In genomic region chr18:79548986-79549637, GRCh38 we compare ENCODE assay signal across 16 cellular contexts.
DNase-seq lines count a peak whose midpoint lies in the region; ATAC-seq and TF ChIP-seq lines count a peak whose summit lies in the region.
"Had no signal": no experiment of that assay in that cellular context is flagged by ENCODE, and none has a peak within 500 bp of the region (broad histone marks: within the 10 kb centered on the region; RNA-seq: fewer than 3 reads in every experiment).

No MANE protein-coding gene starts in this region.

- H3K9me3 ChIP-seq in neuronal stem cell (replicated peaks in 1 of 2; ENCODE audit: control insufficient read depth in 2 of 2, insufficient read depth in 1 of 2, low read depth in 1 of 2, low read length in 2 of 2): peaks cover 0 to 4% of the 10 kb centered on the region in 2 donors
- no peaks in the 10 kb centered on the region for H3K9me3 ChIP-seq in upper lobe of left lung
- no peaks in the 10 kb centered on the region for H3K9me3 ChIP-seq in Caco-2
- no peaks in the 10 kb centered on the region for H3K9me3 ChIP-seq in SK-N-SH

- no CpG with 5 or more reads among the region's 31 CpGs for WGBS in neuronal stem cell (ENCODE audit: extremely low coverage in 2 of 2, insufficient read length in 2 of 2, insufficient replicate concordance in 1 of 2), 2 donors
- 84 to 88% methylated on average over 25 to 30 of the region's 31 CpGs for WGBS in upper lobe of left lung, 2 donors
- WGBS in SK-N-SH (ENCODE audit: low lambda C conversion rate): 6% methylated on average over 8 of the region's 31 CpGs

- no peak for TF ChIP-seq POLR2A in upper lobe of left lung (IDR thresholded peaks at IDR 0.05)

- H3K4me1 ChIP-seq in neuronal stem cell (ENCODE audit: control insufficient read depth in 2 of 2, insufficient read depth in 1 of 2, low read depth in 1 of 2, low read length in 2 of 2) (peaks cover 0 to 5% of the 10 kb centered on the region in 2 donors), upper lobe of left lung (no peaks in the 10 kb centered on the region), Caco-2 (no peaks in the 10 kb centered on the region), SK-N-SH (ENCODE audit: control insufficient read depth in 1 of 2, insufficient read depth in 2 of 2, low read depth in 1 of 2, low read length in 1 of 2) (no peaks in the 10 kb centered on the region)

- H2BK15ac ChIP-seq in neuronal stem cell (ENCODE audit: low read length): peak overlapping the region; percentile 16

- TF ChIP-seq EP300 in upper lobe of left lung (IDR thresholded peaks at IDR 0.05) (no peak), SK-N-SH (IDR thresholded peaks at IDR 0.05; ENCODE audit: borderline replicate concordance in 1 of 2, low read depth in 1 of 2, low read length in 1 of 2) (no peak)

- TF ChIP-seq CTCF in chondrocyte (IDR thresholded peaks at IDR 0.05) (no peak), upper lobe of left lung (IDR thresholded peaks at IDR 0.05) (no peak), Caco-2 (IDR thresholded peaks at IDR 0.05; ENCODE audit: insufficient read depth in 1 of 2, low read depth in 1 of 2, low read length in 1 of 2, severe bottlenecking in 1 of 2, unreplicated experiment in 1 of 2) (no peak), SK-N-SH (IDR thresholded peaks at IDR 0.05) (no peak)

- peak overlapping the region; percentile 43 for H3K23ac ChIP-seq in neuronal stem cell (ENCODE audit: low read depth, low read length, poor library complexity)

- H3K27me3 ChIP-seq in neuronal stem cell (ENCODE audit: control insufficient read depth in 3 of 3, insufficient read depth in 3 of 3, low read depth in 1 of 3, low read length in 3 of 3): no peaks in the 10 kb centered on the region
- H3K27me3 ChIP-seq in upper lobe of left lung: peaks cover 0 to 5% (median 0%) of the 10 kb centered on the region in 4 donors
- no peaks in the 10 kb centered on the region for H3K27me3 ChIP-seq in Caco-2 (replicated peaks; ENCODE audit: control insufficient read depth, insufficient read depth, low read length)
- H3K27me3 ChIP-seq in SK-N-SH (ENCODE audit: insufficient read depth): peaks cover 72% of the 10 kb centered on the region

- H3K36me3 Mint-ChIP-seq in chondrocyte (ENCODE audit: low read depth) (no peaks in the 10 kb centered on the region), Caco-2 (ENCODE audit: insufficient read depth, unreplicated experiment) (no peaks in the 10 kb centered on the region)
- no peaks in the 10 kb centered on the region for H3K36me3 Mint-ChIP-seq in stimulated activated effector memory CD8-positive, alpha-beta T cell treated with anti-CD3 and anti-CD28 coated beads, Interleukin-12 subunit alpha, Interleukin-12 subunit beta, amount 100 ng/mL, for 72 hours
- H3K36me3 Mint-ChIP-seq: IgD-negative memory B cell had no signal

- POLR2A ChIA-PET in Caco-2 (lab: Charles Lee): no interaction called here
- POLR2A ChIA-PET in SK-N-SH (lab: Yijun Ruan, JAX): no interaction called here

- no TSS peak for BruUV-seq in Caco-2 (replicated peaks; lab: Mats Ljungman, UMichigan)

- no peak overlapping the region for H3K9ac ChIP-seq in neuronal stem cell (ENCODE audit: low read depth, low read length, poor library complexity)
- H3K9ac ChIP-seq in SK-N-SH: no peak overlapping the region

- H4K8ac ChIP-seq in neuronal stem cell (ENCODE audit: low read depth, low read length): no peak overlapping the region

- H3K9me3 Mint-ChIP-seq in chondrocyte (ENCODE audit: low read depth): no peaks in the 10 kb centered on the region
- no peaks in the 10 kb centered on the region for H3K9me3 Mint-ChIP-seq in stimulated activated effector memory CD8-positive, alpha-beta T cell treated with anti-CD3 and anti-CD28 coated beads, Interleukin-12 subunit alpha, Interleukin-12 subunit beta, amount 100 ng/mL, for 72 hours
- no peaks in the 10 kb centered on the region for H3K9me3 Mint-ChIP-seq in Caco-2 (ENCODE audit: unreplicated experiment)
- H3K9me3 Mint-ChIP-seq: IgD-negative memory B cell had no signal

- peak overlapping the region; percentile 3 for H2BK5ac ChIP-seq in neuronal stem cell (ENCODE audit: low read length)

- H2AK5ac ChIP-seq in neuronal stem cell (ENCODE audit: low read depth, low read length): peak overlapping the region; percentile 96

- H4K20me1 ChIP-seq in SK-N-SH (ENCODE audit: insufficient read depth): no peaks in the 10 kb centered on the region

- DNase-seq in Right ventricle myocardium superior (peak; percentile 36), left cardiac atrium (no peak), chondrocyte (ENCODE audit: low spot score) (peak; percentile 90), neuronal stem cell (ENCODE audit: low spot score) (no peak), upper lobe of left lung (peak; percentile 14 to 69), Caco-2 (no peak), SK-N-SH (no peak)
- DNase-seq in stimulated activated effector memory CD8-positive, alpha-beta T cell treated with anti-CD3 and anti-CD28 coated beads, Interleukin-12 subunit alpha, Interleukin-12 subunit beta, amount 100 ng/mL, for 72 hours (ENCODE audit: low spot score in 2 of 2): no peak
- DNase-seq: DMS79, NCI-H1105, NCI-H2081, NCI-H2171 treated with DMSO at 0.1 percent for 48 hours, NCI-H524 treated with DMSO at 0.1 percent for 48 hours, NCI-H82 had no signal

- H3K4me2 ChIP-seq in neuronal stem cell (ENCODE audit: insufficient read depth, low read length, poor library complexity, severe bottlenecking) (no peak overlapping the region), SK-N-SH (no peak overlapping the region)

- peak overlapping the region; percentile 76 for H3K18ac ChIP-seq in neuronal stem cell (ENCODE audit: low read length)

- TF ChIP-seq RAD21 in SK-N-SH (IDR thresholded peaks at IDR 0.05; ENCODE audit: low read length): no peak

- no peak overlapping the region for H2AFZ ChIP-seq in neuronal stem cell (ENCODE audit: low read length)
- H2AFZ ChIP-seq in SK-N-SH (ENCODE audit: low read depth): no peak overlapping the region

- H4K91ac ChIP-seq in neuronal stem cell (ENCODE audit: low read depth, low read length, poor library complexity): no peak overlapping the region

- H2BK12ac ChIP-seq in neuronal stem cell (ENCODE audit: low read length): no peak overlapping the region

- no peaks in the 10 kb centered on the region for H3K79me1 ChIP-seq in neuronal stem cell (ENCODE audit: low read depth, low read length)

- H3K4me3 Mint-ChIP-seq in chondrocyte (ENCODE audit: unreplicated experiment): no peak overlapping the region
- H3K4me3 Mint-ChIP-seq in stimulated activated effector memory CD8-positive, alpha-beta T cell treated with anti-CD3 and anti-CD28 coated beads, Interleukin-12 subunit alpha, Interleukin-12 subunit beta, amount 100 ng/mL, for 72 hours: no peak overlapping the region
- no peak overlapping the region for H3K4me3 Mint-ChIP-seq in Caco-2 (ENCODE audit: unreplicated experiment)
- H3K4me3 Mint-ChIP-seq: IgD-negative memory B cell had no signal

- no peak overlapping the region for H3K27ac Mint-ChIP-seq in chondrocyte (ENCODE audit: unreplicated experiment)
- H3K27ac Mint-ChIP-seq in stimulated activated effector memory CD8-positive, alpha-beta T cell treated with anti-CD3 and anti-CD28 coated beads, Interleukin-12 subunit alpha, Interleukin-12 subunit beta, amount 100 ng/mL, for 72 hours: no peak overlapping the region
- H3K27ac Mint-ChIP-seq in Caco-2 (ENCODE audit: unreplicated experiment): no peak overlapping the region
- H3K27ac Mint-ChIP-seq: IgD-negative memory B cell had no signal

- H3K27me3 Mint-ChIP-seq in chondrocyte (ENCODE audit: low read depth) (peaks cover 9% of the 10 kb centered on the region), Caco-2 (ENCODE audit: insufficient read depth, unreplicated experiment) (no peaks in the 10 kb centered on the region)
- H3K27me3 Mint-ChIP-seq: IgD-negative memory B cell had no signal

- no peak for ATAC-seq in Right ventricle myocardium superior (ENCODE audit: poor library complexity)
- no peak for ATAC-seq in left cardiac atrium
- no peak for ATAC-seq in upper lobe of left lung (ENCODE audit: low FRiP score in 2 of 2)
- ATAC-seq in stimulated activated effector memory CD8-positive, alpha-beta T cell treated with anti-CD3 and anti-CD28 coated beads, Interleukin-12 subunit alpha, Interleukin-12 subunit beta, amount 100 ng/mL, for 72 hours: no peak
- ATAC-seq: Right ventricle myocardium inferior had no signal

- H3K4ac ChIP-seq in neuronal stem cell (ENCODE audit: low read length): no peak overlapping the region

- H3K4me3 ChIP-seq in neuronal stem cell (ENCODE audit: low read length in 2 of 2): no peak overlapping the region
- no peak overlapping the region for H3K4me3 ChIP-seq in upper lobe of left lung
- H3K4me3 ChIP-seq in Caco-2 (ENCODE audit: low read depth, low read length): no peak overlapping the region
- no peak overlapping the region for H3K4me3 ChIP-seq in SK-N-SH (ENCODE audit: low read depth in 2 of 2, low read length in 1 of 2)

- peak overlapping the region; percentile 38 for H3K14ac ChIP-seq in neuronal stem cell (ENCODE audit: low read length)

- H3K36me3 ChIP-seq in neuronal stem cell (replicated peaks in 1 of 2; ENCODE audit: control insufficient read depth in 2 of 2, insufficient read depth in 2 of 2, low read length in 2 of 2): no peaks in the 10 kb centered on the region
- H3K36me3 ChIP-seq in upper lobe of left lung: no peaks in the 10 kb centered on the region
- H3K36me3 ChIP-seq in Caco-2 (ENCODE audit: control insufficient read depth, insufficient read depth, low read length): no peaks in the 10 kb centered on the region
- H3K36me3 ChIP-seq in SK-N-SH (replicated peaks in 1 of 2; ENCODE audit: control insufficient read depth in 1 of 2, insufficient read depth in 2 of 2, low read length in 1 of 2): no peaks in the 10 kb centered on the region

- no peaks in the 10 kb centered on the region for H3F3A ChIP-seq in SK-N-SH (replicated peaks; ENCODE audit: insufficient read depth)

- H2BK120ac ChIP-seq in neuronal stem cell (ENCODE audit: low read depth, low read length): no peak overlapping the region

- CTCF ChIA-PET in Caco-2 (lab: Charles Lee) (no interaction called here), SK-N-SH (lab: Yijun Ruan, JAX) (interaction anchor here (1.0 kb wide), 1 partner anchor 19 kb away, joined by 3 read pairs; no protein-coding TSS in a partner anchor)

- H3K27ac ChIP-seq in neuronal stem cell (replicated peaks; ENCODE audit: low read length) (no peak overlapping the region), upper lobe of left lung (no peak overlapping the region), SK-N-SH (ENCODE audit: low read depth in 2 of 2, low read length in 1 of 2) (no peak overlapping the region)

- H3K9me2 ChIP-seq in SK-N-SH: no peaks in the 10 kb centered on the region

- H3K4me1 Mint-ChIP-seq in chondrocyte (ENCODE audit: low read depth): no peaks in the 10 kb centered on the region
- no peaks in the 10 kb centered on the region for H3K4me1 Mint-ChIP-seq in stimulated activated effector memory CD8-positive, alpha-beta T cell treated with anti-CD3 and anti-CD28 coated beads, Interleukin-12 subunit alpha, Interleukin-12 subunit beta, amount 100 ng/mL, for 72 hours
- H3K4me1 Mint-ChIP-seq in Caco-2 (ENCODE audit: low read depth, unreplicated experiment): no peaks in the 10 kb centered on the region
- H3K4me1 Mint-ChIP-seq: IgD-negative memory B cell had no signal

- intact Hi-C loops in Right ventricle myocardium superior (cut with DNase I): no loop called here
- intact Hi-C loops in left cardiac atrium (cut with DNase I): no loop called here
- intact Hi-C loops in Caco-2 (cut with micrococcal nuclease; ENCODE audit: unreplicated experiment): no loop called here

- H3K79me2 ChIP-seq in SK-N-SH (ENCODE audit: insufficient read depth): no peaks in the 10 kb centered on the region

Comparison
In these comparisons a context has a peak if more than half of its experiments do, and no peak if none do; other contexts are left out.
1. DNase-seq: peak in Right ventricle myocardium superior (single experiment), chondrocyte (single experiment) and upper lobe of left lung (2 of 2); none in left cardiac atrium (single experiment), neuronal stem cell (single experiment), stimulated activated effector memory CD8-positive, alpha-beta T cell treated with anti-CD3 and anti-CD28 coated beads, Interleukin-12 subunit alpha, Interleukin-12 subunit beta, amount 100 ng/mL, for 72 hours (0 of 2), Caco-2 (0 of 2) and SK-N-SH (single experiment).